In genomic region chr2:217795706-217796465, GRCh38 we compare ENCODE assay signal across 19 cellular contexts.
A peak's percentile ranks its signal among the peaks of the same experiment; 100 is the strongest.
DNase-seq lines count a peak whose midpoint lies in the region; TF ChIP-seq lines count a peak whose summit lies in the region.
"Had no signal": no experiment of that assay in that cellular context is flagged by ENCODE, and none has a peak within 500 bp of the region (broad histone marks: within the 10 kb centered on the region; RNA-seq: fewer than 3 reads in every experiment).

No MANE protein-coding gene starts in this region.

- no peaks in the 10 kb centered on the region for H3K36me3 ChIP-seq in H7 (replicated peaks; ENCODE audit: control insufficient read depth, insufficient read depth, low read length)
- H3K36me3 ChIP-seq in stomach smooth muscle (ENCODE audit: control insufficient read depth in 2 of 2, insufficient read depth in 2 of 2, low read length in 2 of 2) = peaks cover 13 to 21% of the 10 kb centered on the region in 2 donors
- H3K36me3 ChIP-seq: cardiac muscle cell had no signal

- H3K4me1 ChIP-seq in stomach smooth muscle (ENCODE audit: control insufficient read depth, insufficient read depth, low read length) = peaks cover 44% of the 10 kb centered on the region

- H3K27me3 ChIP-seq in H7 (ENCODE audit: control insufficient read depth, insufficient read depth, low read length) (no peaks in the 10 kb centered on the region), stomach smooth muscle (ENCODE audit: control insufficient read depth in 1 of 2, insufficient read depth in 2 of 2, low read length in 2 of 2) (no peaks in the 10 kb centered on the region)

- H3K4me3 ChIP-seq in H7 (ENCODE audit: insufficient read depth, low read depth, low read length) = no peak overlapping the region
- H3K4me3 ChIP-seq in coronary artery = no peak overlapping the region
- no peak overlapping the region for H3K4me3 ChIP-seq in stomach smooth muscle (ENCODE audit: low read length in 2 of 2)
- H3K4me3 ChIP-seq: cardiac muscle cell had no signal

- H3K9me3 ChIP-seq in stomach smooth muscle (ENCODE audit: control insufficient read depth in 2 of 2, low read length in 2 of 2) = no peaks in the 10 kb centered on the region

- DNase-seq in H7 = peak; percentile 38
- DNase-seq in coronary artery (ENCODE audit: low spot score) = peak; percentile 75
- DNase-seq in mesenteric fat pad (ENCODE audit: low spot score) = peak; percentile 74
- DNase-seq in NCI-H526 (lab: John Stamatoyannopoulos, UW) = no peak
- DNase-seq in foreskin melanocyte = no peak
- DNase-seq in occipital lobe (lab: John Stamatoyannopoulos, UW) = no peak
- no peak for DNase-seq in NCI-H82 treated with DMSO at 0.1 percent for 48 hours (lab: John Stamatoyannopoulos, UW; ENCODE audit: unreplicated experiment)
- DNase-seq: Calu3; effector CD4-positive, alpha-beta T cell; KG1; kidney; midbrain; NCI-H1048; NCI-H526 treated with DMSO at 0.1 percent for 48 hours; OCI-M1; SIG-M5; T-helper 2 cell had no signal

- TF ChIP-seq CTCF in coronary artery (IDR thresholded peaks at IDR 0.05) = no peak

- H3K9ac ChIP-seq in stomach smooth muscle (ENCODE audit: low read length in 2 of 2) = no peak overlapping the region

- H3K27ac ChIP-seq in coronary artery (peak overlapping the region; percentile 6 to 60), stomach smooth muscle (ENCODE audit: low read length) (peak overlapping the region; percentile 37)
- H3K27ac ChIP-seq: cardiac muscle cell had no signal

Comparison
In these comparisons a context has a peak if more than half of its experiments do, and no peak if none do; other contexts are left out.
1. DNase-seq: peak in H7 (single experiment), coronary artery (single experiment) and mesenteric fat pad (single experiment); none in NCI-H526 (0 of 2), foreskin melanocyte (single experiment), occipital lobe (single experiment) and NCI-H82 treated with DMSO at 0.1 percent for 48 hours (single experiment).